22 cellular contexts compared by ENCODE assay signal in the genomic region with DNA sequence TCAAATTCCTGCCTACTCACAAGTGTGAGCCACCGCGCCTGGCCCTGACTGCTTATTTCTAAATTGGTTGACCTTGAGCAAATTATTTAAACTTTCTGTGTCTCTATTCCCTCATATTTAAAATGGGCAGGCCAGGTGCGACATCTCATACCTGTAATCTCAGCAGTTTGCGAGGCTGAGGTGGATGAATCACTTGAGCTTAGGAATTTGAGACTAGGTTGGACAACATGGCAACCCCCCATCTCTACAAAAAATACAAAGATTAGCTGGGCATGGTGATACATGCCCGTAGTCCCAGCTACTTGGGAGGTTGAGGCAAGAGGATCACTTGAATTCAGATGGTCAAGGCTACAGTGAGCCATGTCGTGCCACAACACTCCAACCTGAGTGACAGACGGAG.
"Had no signal": no experiment of that assay in that cellular context is flagged by ENCODE, and none has a peak within 500 bp of the region (broad histone marks: within the 10 kb centered on the region; RNA-seq: fewer than 3 reads in every experiment).

No MANE protein-coding gene starts in this region.

- H3K27me3 ChIP-seq: esophagus squamous epithelium, ovary, transverse colon, vagina had no signal

- DNase-seq: dermis blood vessel endothelial cell; effector memory CD4-positive, alpha-beta T cell; erythroblast; esophagus squamous epithelium; mesendoderm; naive thymus-derived CD8-positive, alpha-beta T cell; occipital lobe; ovary; psoas muscle; right cardiac atrium; stimulated activated CD4-positive, alpha-beta T cell treated with anti-CD3 and anti-CD28 coated beads, Interleukin-15, amount 100 ng/mL, for 24 hours; stimulated activated CD4-positive, alpha-beta T cell treated with anti-CD3 and anti-CD28 coated beads, Interleukin-2, amount 100 ng/mL, for 48 hours; stimulated activated naive B cell treated with anti-CD40 and anti-IgM and Interleukin-4, amounts not matched to agents 10 μg/mL and 1 μg/mL and 100 μg/mL, for 72 hours; transverse colon had no signal

- H3K27ac ChIP-seq: coronary artery, esophagus squamous epithelium, ovary, psoas muscle, skin epidermis, transverse colon, vagina had no signal

- FAIRE-seq: endothelial cell of umbilical vein, frontal cortex, keratinocyte had no signal

- ATAC-seq: naive thymus-derived CD8-positive, alpha-beta T cell; psoas muscle; right cardiac atrium; stimulated activated naive B cell treated with anti-CD40 and anti-IgM and Interleukin-4, amounts not matched to agents 10 μg/mL and 1 μg/mL and 100 μg/mL, for 72 hours had no signal

- H3K4me3 ChIP-seq: coronary artery, esophagus squamous epithelium, lung, ovary, psoas muscle, skin epidermis, transverse colon, vagina had no signal

- H3K4me1 Mint-ChIP-seq: naive thymus-derived CD8-positive, alpha-beta T cell; stimulated activated naive B cell treated with anti-CD40 and anti-IgM and Interleukin-4, amounts not matched to agents 10 μg/mL and 1 μg/mL and 100 μg/mL, for 72 hours had no signal

- H3K27me3 Mint-ChIP-seq: stimulated activated naive CD8-positive, alpha-beta T cell treated with anti-CD3 and anti-CD28 coated beads, Interleukin-15, Interleukin-2, amounts not matched to agents 100 ng/mL and 50 ng/mL, for 24 hours had no signal

- H3K9me3 Mint-ChIP-seq: naive thymus-derived CD8-positive, alpha-beta T cell; stimulated activated naive B cell treated with anti-CD40 and anti-IgM and Interleukin-4, amounts not matched to agents 10 μg/mL and 1 μg/mL and 100 μg/mL, for 72 hours; stimulated activated naive CD8-positive, alpha-beta T cell treated with anti-CD3 and anti-CD28 coated beads, Interleukin-15, Interleukin-2, amounts not matched to agents 100 ng/mL and 50 ng/mL, for 24 hours had no signal

- H3K27ac Mint-ChIP-seq: naive thymus-derived CD8-positive, alpha-beta T cell; stimulated activated naive B cell treated with anti-CD40 and anti-IgM and Interleukin-4, amounts not matched to agents 10 μg/mL and 1 μg/mL and 100 μg/mL, for 72 hours; stimulated activated naive CD8-positive, alpha-beta T cell treated with anti-CD3 and anti-CD28 coated beads, Interleukin-15, Interleukin-2, amounts not matched to agents 100 ng/mL and 50 ng/mL, for 24 hours had no signal

- H3K36me3 Mint-ChIP-seq: stimulated activated naive B cell treated with anti-CD40 and anti-IgM and Interleukin-4, amounts not matched to agents 10 μg/mL and 1 μg/mL and 100 μg/mL, for 72 hours had no signal

- H3K4me3 Mint-ChIP-seq: naive thymus-derived CD8-positive, alpha-beta T cell; stimulated activated naive B cell treated with anti-CD40 and anti-IgM and Interleukin-4, amounts not matched to agents 10 μg/mL and 1 μg/mL and 100 μg/mL, for 72 hours; stimulated activated naive CD8-positive, alpha-beta T cell treated with anti-CD3 and anti-CD28 coated beads, Interleukin-15, Interleukin-2, amounts not matched to agents 100 ng/mL and 50 ng/mL, for 24 hours had no signal

- H3K9me3 ChIP-seq: esophagus squamous epithelium, ovary, psoas muscle, transverse colon, vagina had no signal

- H3K36me3 ChIP-seq: ovary, transverse colon had no signal
